In the genomic region with DNA sequence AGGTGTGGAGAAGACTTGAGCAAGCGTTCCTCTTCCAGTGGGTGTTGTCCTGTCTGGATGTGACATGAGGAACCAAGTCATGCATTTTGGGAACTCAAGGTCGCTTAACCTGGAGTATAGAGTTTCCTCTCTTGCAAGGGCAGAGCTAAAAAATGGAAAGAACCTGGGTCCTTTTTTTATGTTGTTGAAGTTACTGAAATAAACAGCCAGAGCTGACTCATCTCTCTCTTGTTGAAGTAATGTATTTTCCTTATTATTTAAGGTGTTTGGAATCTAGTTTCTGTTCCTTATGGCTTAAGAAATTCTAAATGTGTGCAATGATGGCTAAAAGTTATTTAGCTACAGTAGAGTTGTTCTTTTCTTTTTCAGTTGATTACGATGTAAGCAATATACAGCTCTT, we compare ENCODE assay signal across 18 cellular contexts.
DNase-seq lines count a peak whose midpoint lies in the region; TF ChIP-seq lines count a peak whose summit lies in the region.
"Had no signal": no experiment of that assay in that cellular context is flagged by ENCODE, and none has a peak within 500 bp of the region (broad histone marks: within the 10 kb centered on the region; RNA-seq: fewer than 3 reads in every experiment).

No MANE protein-coding gene starts in this region.

- H3K4me1 ChIP-seq in GM23248 (ENCODE audit: insufficient read depth): peaks cover 31% of the 10 kb centered on the region
- H3K4me1 ChIP-seq in SJCRH30: peaks cover 39% of the 10 kb centered on the region
- H3K4me1 ChIP-seq in skeletal muscle tissue (ENCODE audit: control insufficient read depth in 3 of 3, insufficient read depth in 3 of 3, low read length in 3 of 3): peaks cover 2 to 15% (median 7%) of the 10 kb centered on the region in 3 donors

- DNase-seq in GM23248 (peak; percentile 40), SJCRH30 (no peak), fibroblast of mammary gland (ENCODE audit: low read depth) (peak; percentile 52), NCI-H1105 treated with DMSO at 0.1 percent for 48 hours (lab: John Stamatoyannopoulos, UW) (no peak), OCI-M1 (lab: John Stamatoyannopoulos, UW) (no peak), immature natural killer cell (no peak), NCI-H510A (lab: John Stamatoyannopoulos, UW) (no peak)
- DNase-seq: amygdala, COR-L47, erythroblast, NCI-H774, nephron progenitor cell, T-helper 1 cell had no signal

- peaks cover 0 to 6% (median 6%) of the 10 kb centered on the region in 3 donors for H3K36me3 Mint-ChIP-seq in immature natural killer cell
- H3K36me3 Mint-ChIP-seq: WTC11 had no signal

- H3K27me3 Mint-ChIP-seq in immature natural killer cell (ENCODE audit: low read depth in 3 of 3): peaks cover 0 to 4% (median 1%) of the 10 kb centered on the region in 3 donors
- H3K27me3 Mint-ChIP-seq: activated T-helper 17 cell treated with anti-CD3 and anti-CD28 coated beads, Interleukin-2, amount 50 U/mL, for 72 hours had no signal

- peaks cover 2 to 6% of the 10 kb centered on the region in 2 donors for H3K4me1 Mint-ChIP-seq in immature natural killer cell

- H3K9me3 Mint-ChIP-seq in immature natural killer cell: no peaks in the 10 kb centered on the region
- H3K9me3 Mint-ChIP-seq: nephron progenitor cell, WTC11 had no signal

- 87 to 92% methylated on average over 3 of the region's 3 CpGs for WGBS in GM23248 (ENCODE audit: low coverage in 1 of 2, low lambda C conversion rate in 2 of 2, missing lambda C conversion rate in 2 of 2), 2 experiments

- H3K9ac ChIP-seq in GM23248 (no peak overlapping the region), skeletal muscle tissue (ENCODE audit: low read depth in 1 of 3, low read length in 3 of 3) (no peak overlapping the region)

- H3K4me3 Mint-ChIP-seq in immature natural killer cell: no peak overlapping the region
- H3K4me3 Mint-ChIP-seq: nephron progenitor cell, WTC11 had no signal

- in situ Hi-C loops in GM23248 (cut with MboI): no loop called here

- H3K27ac Mint-ChIP-seq in immature natural killer cell: no peak overlapping the region
- H3K27ac Mint-ChIP-seq: nephron progenitor cell, WTC11 had no signal

- TF ChIP-seq CTCF in fibroblast of mammary gland (conservative IDR thresholded peaks at IDR 0.05; ENCODE audit: control insufficient read depth, insufficient read depth, low read depth, low read length): no peak

- H3K27me3 ChIP-seq in GM23248 (replicated peaks; ENCODE audit: insufficient read depth): no peaks in the 10 kb centered on the region
- no peaks in the 10 kb centered on the region for H3K27me3 ChIP-seq in SJCRH30
- H3K27me3 ChIP-seq in skeletal muscle tissue (ENCODE audit: control insufficient read depth in 3 of 3, insufficient read depth in 3 of 3, low read length in 3 of 3): no peaks in the 10 kb centered on the region

- no peak overlapping the region for H2AFZ ChIP-seq in GM23248

- H4K20me1 ChIP-seq in GM23248 (ENCODE audit: insufficient read depth): no peaks in the 10 kb centered on the region

- peaks cover 55% of the 10 kb centered on the region for H3F3A ChIP-seq in GM23248 (ENCODE audit: insufficient read depth)

- no peaks in the 10 kb centered on the region for H3K79me2 ChIP-seq in GM23248 (ENCODE audit: insufficient read depth)

- no peak overlapping the region for H3K4me2 ChIP-seq in GM23248 (ENCODE audit: unreplicated experiment)

- H3K4me3 ChIP-seq in GM23248 (no peak overlapping the region), SJCRH30 (no peak overlapping the region), fibroblast of mammary gland (ENCODE audit: control insufficient read depth, low read depth, low read length) (no peak overlapping the region), skeletal muscle tissue (ENCODE audit: low read length in 3 of 3) (no peak overlapping the region)
- H3K4me3 ChIP-seq: HAP-1 had no signal

- H3K36me3 ChIP-seq in GM23248 (ENCODE audit: low read depth): no peaks in the 10 kb centered on the region
- no peaks in the 10 kb centered on the region for H3K36me3 ChIP-seq in SJCRH30
- no peaks in the 10 kb centered on the region for H3K36me3 ChIP-seq in skeletal muscle tissue (ENCODE audit: control insufficient read depth in 3 of 3, insufficient read depth in 3 of 3, low read length in 3 of 3)
- H3K36me3 ChIP-seq: HAP-1 had no signal

- no peaks in the 10 kb centered on the region for H3K9me2 ChIP-seq in GM23248 (ENCODE audit: insufficient read depth)

- H3K27ac ChIP-seq in GM23248 (peak overlapping the region; percentile 96), SJCRH30 (peak overlapping the region; percentile 75; the same call in 1 of the 2 replicates), skeletal muscle tissue (ENCODE audit: low read depth, low read length) (peak overlapping the region; percentile 72)
- H3K27ac ChIP-seq: RWPE1 had no signal

- no peaks in the 10 kb centered on the region for H3K9me3 ChIP-seq in GM23248 (ENCODE audit: low read depth)
- no peaks in the 10 kb centered on the region for H3K9me3 ChIP-seq in SJCRH30 (replicated peaks)
- no peaks in the 10 kb centered on the region for H3K9me3 ChIP-seq in skeletal muscle tissue (ENCODE audit: control insufficient read depth in 3 of 3, low read length in 3 of 3)
- H3K9me3 ChIP-seq: HAP-1 had no signal

Comparison
In these comparisons a context has a peak if more than half of its experiments do, and no peak if none do; other contexts are left out.
1. DNase-seq: peak in GM23248 (single experiment) and fibroblast of mammary gland (single experiment); none in SJCRH30 (0 of 2), NCI-H1105 treated with DMSO at 0.1 percent for 48 hours (single experiment), OCI-M1 (single experiment), immature natural killer cell (0 of 3) and NCI-H510A (single experiment).
2. Peak in every context shown above with its lines, with median percentiles within 50 percentile points of each other: H3K27ac ChIP-seq.